ENCODE assay signal across 8 cellular contexts in the genomic region with DNA sequence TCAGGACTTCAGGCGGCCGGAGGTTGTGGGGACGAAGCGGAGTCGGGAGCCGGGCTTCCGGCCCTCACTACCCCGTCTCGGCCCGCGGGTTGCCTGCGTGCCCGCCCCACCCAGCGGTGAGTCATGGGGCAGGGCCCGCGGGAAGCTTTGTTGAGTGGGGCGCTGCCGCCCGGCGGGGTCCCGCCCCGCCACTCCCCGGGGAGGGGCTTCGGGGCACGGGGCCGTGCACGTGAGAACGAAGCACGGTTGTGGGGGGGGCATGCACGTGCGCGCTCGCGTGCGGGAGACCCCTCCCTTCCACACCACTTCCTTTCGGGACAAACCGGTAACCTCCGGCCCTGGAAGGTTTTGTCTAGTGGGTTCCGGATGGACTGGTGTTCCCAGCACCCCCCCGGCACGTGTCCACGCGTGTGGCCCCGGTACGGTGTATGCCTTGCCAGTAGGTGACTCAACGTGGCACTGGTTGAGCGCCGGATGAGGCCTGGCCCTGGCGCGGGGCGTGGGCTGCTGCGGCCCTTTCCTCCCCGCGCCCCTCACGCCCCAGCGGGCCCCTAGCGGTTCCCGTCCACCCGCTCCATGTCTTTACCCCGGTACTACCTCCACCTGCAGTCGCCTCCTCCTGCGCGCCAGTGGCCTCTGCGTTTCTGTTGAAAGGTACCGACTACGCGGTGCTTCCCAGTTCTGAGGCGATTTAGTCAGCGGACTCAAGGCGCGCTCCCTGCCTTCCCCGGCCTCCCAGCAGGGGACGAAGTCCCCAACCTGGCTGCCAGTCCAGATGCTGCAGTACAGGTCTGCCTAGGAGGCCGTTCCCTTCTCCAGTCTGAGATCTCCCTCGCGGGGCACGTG. TPM values are rescaled to one million over a fixed set of nuclear protein-coding genes. Genes with fewer than 3 reads are reported as not detected.
A peak's percentile ranks its signal among the peaks of the same experiment; 100 is the strongest.
DNase-seq lines count a peak whose midpoint lies in the region; ATAC-seq, FAIRE-seq and TF ChIP-seq lines count a peak whose summit lies in the region.

No MANE protein-coding gene starts in this region.

- no peak for TF ChIP-seq EP300 in H1 (IDR thresholded peaks at IDR 0.05; ENCODE audit: borderline replicate concordance in 1 of 2, low read depth in 2 of 2, low read length in 2 of 2)

- peak overlapping the region; percentile 92 for H3K4ac ChIP-seq in H1 (replicated peaks; ENCODE audit: insufficient read length, low read depth, low read length)

- peak overlapping the region; percentile 78 for H4K91ac ChIP-seq in H1 (replicated peaks; ENCODE audit: insufficient read length, low read length)

- H3K23me2 ChIP-seq in H1 (ENCODE audit: low read depth, low read length): peaks cover 12% of the 10 kb centered on the region; the same call in 1 of the 2 replicates

- peak overlapping the region; percentile 66; the same call in 1 of the 2 replicates for H2BK5ac ChIP-seq in H1 (ENCODE audit: low read depth, low read length)

- H3K27ac ChIP-seq in H1 (ENCODE audit: low read depth, low read length): no peak overlapping the region

- no peak; a peak in 1 of 4 replicates for TF ChIP-seq RAD21 in H1 (IDR thresholded peaks at IDR 0.05 in 1 of 2, conservative IDR thresholded peaks at IDR 0.05 in 1 of 2; ENCODE audit: low read depth in 2 of 2, low read length in 2 of 2)

- H3K9me3 ChIP-seq in H1 (ENCODE audit: insufficient read depth in 2 of 2, low read depth in 1 of 2, low read length in 1 of 2): no peaks in the 10 kb centered on the region
- H3K9me3 ChIP-seq in mononuclear cell (ENCODE audit: low read depth, low read length): no peaks in the 10 kb centered on the region

- ATAC-seq in HG02588 (IDR thresholded peaks at IDR 0.05; ENCODE audit: unreplicated experiment): peak; percentile 81

- peak overlapping the region; percentile 34 to 68 (median 46) for H3K4me3 ChIP-seq in H1 (ENCODE audit: extremely low read depth in 1 of 4, insufficient read depth in 2 of 4, low read depth in 3 of 4, low read length in 4 of 4)
- peak overlapping the region; percentile 54 for H3K4me3 ChIP-seq in mononuclear cell (ENCODE audit: low read length)

- FAIRE-seq in H1 (lab: Jason Lieb, UNC): no peak

- peaks cover 1 to 20% (median 16%) of the 10 kb centered on the region in 4 experiments for H3K27me3 ChIP-seq in H1 (replicated peaks in 1 of 4; ENCODE audit: control insufficient read depth in 3 of 4, extremely low read depth in 1 of 4, insufficient read depth in 3 of 4, low read length in 3 of 4)
- H3K27me3 ChIP-seq in mononuclear cell (ENCODE audit: insufficient read depth, low read length): peaks cover 25% of the 10 kb centered on the region

- H2BK20ac ChIP-seq in H1 (ENCODE audit: low read length): no peak overlapping the region

- TF ChIP-seq CTCF in H1 (IDR thresholded peaks at IDR 0.05; ENCODE audit: control extremely low read depth in 1 of 3, insufficient read depth in 1 of 3, low read depth in 1 of 3, low read length in 3 of 3): no peak

- H3K18ac ChIP-seq in H1 (ENCODE audit: extremely low read depth, low read length): peak overlapping the region; percentile 93

- no peak overlapping the region for H3K23ac ChIP-seq in H1 (ENCODE audit: insufficient read length)

- H3K79me1 ChIP-seq in H1 (ENCODE audit: low read depth, low read length): no peaks in the 10 kb centered on the region

- TF ChIP-seq POLR2A in GM15510 (IDR thresholded peaks at IDR 0.05; ENCODE audit: borderline replicate concordance, extremely low read depth, insufficient read length): peak; percentile 69
- TF ChIP-seq POLR2A in H1 (IDR thresholded peaks at IDR 0.05; ENCODE audit: control extremely low read depth in 1 of 2, low read depth in 2 of 2, low read length in 2 of 2): peak in 1 of 2 experiments; percentile 21; a peak in 1 of 3 replicates

- no peak overlapping the region for H3K14ac ChIP-seq in H1 (ENCODE audit: insufficient read length)

- H2BK120ac ChIP-seq in H1 (replicated peaks; ENCODE audit: low read depth, low read length): no peak overlapping the region

- DNase-seq in NCI-H2171 (lab: John Stamatoyannopoulos, UW) (peak; percentile 63), H1 (ENCODE audit: low read depth in 1 of 2, low spot score in 2 of 2) (peak in 1 of 2 experiments; percentile 77), NCI-H748 (lab: John Stamatoyannopoulos, UW; ENCODE audit: unreplicated experiment) (no peak)
- DNase-seq in activated CD8-positive, alpha-beta memory T cell treated with anti-CD3 and anti-CD28 coated beads for 4 hours (ENCODE audit: low read depth in 2 of 2): peak; percentile 73 to 79
- peak; percentile 79 to 86 for DNase-seq in stimulated activated CD8-positive, alpha-beta memory T cell treated with anti-CD3 and anti-CD28 coated beads, Interleukin-4, amount 100 ng/mL, for 1 hour (ENCODE audit: low read depth in 2 of 2, low spot score in 1 of 2)

- H4K5ac ChIP-seq in H1 (ENCODE audit: insufficient read length, low read depth, low read length): peak overlapping the region; percentile 21

- 7% methylated on average over 43 of the region's 77 CpGs; no CpG with 5 or more reads in 1 of the 2 experiments for WGBS in H1 (ENCODE audit: extremely low coverage in 1 of 2, insufficient coverage in 1 of 2, insufficient read length in 1 of 2, insufficient replicate concordance in 2 of 2, low coverage in 1 of 2, low lambda C conversion rate in 2 of 2, missing lambda C conversion rate in 1 of 2), 2 experiments

- H3K79me2 ChIP-seq in H1 (ENCODE audit: control insufficient read depth in 1 of 2, insufficient read depth in 2 of 2, low read length in 2 of 2): no peaks in the 10 kb centered on the region

- H3K36me3 ChIP-seq in H1 (ENCODE audit: control insufficient read depth in 2 of 4, insufficient read depth in 4 of 4, low read length in 3 of 4): no peaks in the 10 kb centered on the region

- H2BK15ac ChIP-seq in H1 (ENCODE audit: low read length): peak overlapping the region; percentile 92; the same call in 1 of the 2 replicates

- no peaks in the 10 kb centered on the region for H4K20me1 ChIP-seq in H1 (replicated peaks in 1 of 2; ENCODE audit: control insufficient read depth in 1 of 2, insufficient read depth in 2 of 2, low read length in 2 of 2)

- peak overlapping the region; percentile 33 to 59 (median 38); a peak in 4 of 7 replicates for H3K9ac ChIP-seq in H1 (replicated peaks in 1 of 4; ENCODE audit: extremely low read depth in 1 of 4, low read depth in 3 of 4, low read length in 3 of 4)

- peak overlapping the region; percentile 87; the same call in 1 of the 2 replicates for H2BK12ac ChIP-seq in H1 (ENCODE audit: low read depth, low read length)

- H3K4me2 ChIP-seq in H1 (ENCODE audit: insufficient read depth in 1 of 2, low read depth in 2 of 2, low read length in 2 of 2): peak overlapping the region; percentile 68 to 75

- POLR2A ChIA-PET in H1 (lab: Charles Lee; ENCODE audit: partially characterized antibody): interaction anchor here (0.9 to 3.2 kb wide), 10 partner anchors 8 to 121 kb away, joined by 3 to 14 read pairs (median 5); a partner anchor contains a TSS

- H3K56ac ChIP-seq in H1 (replicated peaks; ENCODE audit: insufficient read length, low read depth, low read length): no peak overlapping the region

- H2AFZ ChIP-seq in H1 (ENCODE audit: low read length): peak overlapping the region; percentile 14; the same call in 1 of the 2 replicates

- H3K4me1 ChIP-seq in H1 (replicated peaks in 1 of 4; ENCODE audit: control insufficient read depth in 3 of 4, insufficient read depth in 4 of 4, low read length in 3 of 4) (peaks cover 4 to 35% (median 28%) of the 10 kb centered on the region in 4 experiments), mononuclear cell (ENCODE audit: insufficient read depth, low read length) (peaks cover 47% of the 10 kb centered on the region)

- no peak overlapping the region for H2AK5ac ChIP-seq in H1 (ENCODE audit: low read depth, low read length)

- CTCF ChIA-PET in H1 (lab: Charles Lee; ENCODE audit: partially characterized antibody): interaction anchor here (0.8 to 22.5 kb wide), 5 partner anchors 11 to 86 kb away, joined by 3 to 975 read pairs (median 7); a partner anchor contains a TSS

- peak overlapping the region; percentile 96 for H4K8ac ChIP-seq in H1 (ENCODE audit: extremely low read depth, insufficient read depth, low read length)

RNA-seq across cellular contexts. Expression of a gene that starts 3.1 kb away (rescaled TPM):
- total RNA-seq in H1 (2021; fragmentation: NEBNext Ultra II Directional; extraction: Animal tissue kit (Norgen Biotek cat#: 25700)): not detected in 2 replicates
- polyA plus RNA-seq in H1 (2011; rRNA removed): not detected in 2 replicates
- not detected for polyA plus RNA-seq in H1 (2011; cell fraction: cytosol; rRNA removed)
- polyA plus RNA-seq in H1 (2011; cell fraction: nucleus; rRNA removed): not detected
- polyA plus RNA-seq in H1 (2012, experiment 1 of 2): not detected in 4 replicates
- not detected for polyA plus RNA-seq in H1 (2012, experiment 2 of 2)
- polyA plus RNA-seq in H1 (2013, experiment 1 of 2): 0.08 TPM
- polyA plus RNA-seq in H1 (2013, experiment 2 of 2): 0.20 TPM
- polyA minus RNA-seq in H1 (2011; rRNA and poly(A)+ RNA removed): not detected in 2 replicates
- polyA minus RNA-seq in H1 (2011; cell fraction: cytosol; rRNA and poly(A)+ RNA removed): not detected
- polyA minus RNA-seq in H1 (2011; cell fraction: nucleus; rRNA and poly(A)+ RNA removed): not detected
- not detected for total RNA-seq in mononuclear cell

RNA-seq across cellular contexts. Expression of a gene that starts 13.0 kb away (rescaled TPM):
- total RNA-seq in H1 (2021; fragmentation: NEBNext Ultra II Directional; extraction: Animal tissue kit (Norgen Biotek cat#: 25700)): 4.4 and 4.8 TPM in 2 replicates
- 12.2 and 14.6 TPM in 2 replicates for polyA plus RNA-seq in H1 (2011; rRNA removed)
- 22.4 TPM for polyA plus RNA-seq in H1 (2011; cell fraction: cytosol; rRNA removed)
- 13.2 TPM for polyA plus RNA-seq in H1 (2011; cell fraction: nucleus; rRNA removed)
- 6.8 to 14.9 TPM (median 10.7 TPM) in 4 replicates for polyA plus RNA-seq in H1 (2012, experiment 1 of 2)
- 8.0 TPM for polyA plus RNA-seq in H1 (2012, experiment 2 of 2)
- 6.2 TPM for polyA plus RNA-seq in H1 (2013, experiment 1 of 2)
- polyA plus RNA-seq in H1 (2013, experiment 2 of 2): 5.9 TPM
- 0.88 and 3.1 TPM in 2 replicates for polyA minus RNA-seq in H1 (2011; rRNA and poly(A)+ RNA removed)
- 3.0 TPM for polyA minus RNA-seq in H1 (2011; cell fraction: cytosol; rRNA and poly(A)+ RNA removed)
- 4.1 TPM for polyA minus RNA-seq in H1 (2011; cell fraction: nucleus; rRNA and poly(A)+ RNA removed)
- not detected for total RNA-seq in mononuclear cell

RNA-seq across cellular contexts. Expression of a gene that starts 14.0 kb away (rescaled TPM):
- total RNA-seq in H1 (2021; fragmentation: NEBNext Ultra II Directional; extraction: Animal tissue kit (Norgen Biotek cat#: 25700)): 0.96 and 1.2 TPM in 2 replicates
- 1.1 and 1.2 TPM in 2 replicates for polyA plus RNA-seq in H1 (2011; rRNA removed)
- polyA plus RNA-seq in H1 (2011; cell fraction: cytosol; rRNA removed): 3.0 TPM
- polyA plus RNA-seq in H1 (2011; cell fraction: nucleus; rRNA removed): 2.9 TPM
- polyA plus RNA-seq in H1 (2012, experiment 1 of 2): 0.52 to 2.5 TPM (median 2.0 TPM) in 4 replicates
- 0.93 TPM for polyA plus RNA-seq in H1 (2012, experiment 2 of 2)
- 2.1 TPM for polyA plus RNA-seq in H1 (2013, experiment 1 of 2)
- polyA plus RNA-seq in H1 (2013, experiment 2 of 2): 1.8 TPM
- polyA minus RNA-seq in H1 (2011; rRNA and poly(A)+ RNA removed): 2.3 and 2.7 TPM in 2 replicates
- 1.1 TPM for polyA minus RNA-seq in H1 (2011; cell fraction: cytosol; rRNA and poly(A)+ RNA removed)
- 1.4 TPM for polyA minus RNA-seq in H1 (2011; cell fraction: nucleus; rRNA and poly(A)+ RNA removed)
- 1.2 TPM for total RNA-seq in mononuclear cell

RNA-seq across cellular contexts. Expression of a gene that starts 48.7 kb away (rescaled TPM):
- total RNA-seq in H1 (2021; fragmentation: NEBNext Ultra II Directional; extraction: Animal tissue kit (Norgen Biotek cat#: 25700)): not detected in 2 replicates
- polyA plus RNA-seq in H1 (2011; rRNA removed): not detected in 2 replicates
- not detected for polyA plus RNA-seq in H1 (2011; cell fraction: cytosol; rRNA removed)
- polyA plus RNA-seq in H1 (2011; cell fraction: nucleus; rRNA removed): not detected
- not detected in 4 replicates for polyA plus RNA-seq in H1 (2012, experiment 1 of 2)
- not detected for polyA plus RNA-seq in H1 (2012, experiment 2 of 2)
- polyA plus RNA-seq in H1 (2013, experiment 1 of 2): not detected
- polyA plus RNA-seq in H1 (2013, experiment 2 of 2): not detected
- not detected in 2 replicates for polyA minus RNA-seq in H1 (2011; rRNA and poly(A)+ RNA removed)
- polyA minus RNA-seq in H1 (2011; cell fraction: cytosol; rRNA and poly(A)+ RNA removed): not detected
- not detected for polyA minus RNA-seq in H1 (2011; cell fraction: nucleus; rRNA and poly(A)+ RNA removed)
- total RNA-seq in mononuclear cell: not detected
